In the genomic region with DNA sequence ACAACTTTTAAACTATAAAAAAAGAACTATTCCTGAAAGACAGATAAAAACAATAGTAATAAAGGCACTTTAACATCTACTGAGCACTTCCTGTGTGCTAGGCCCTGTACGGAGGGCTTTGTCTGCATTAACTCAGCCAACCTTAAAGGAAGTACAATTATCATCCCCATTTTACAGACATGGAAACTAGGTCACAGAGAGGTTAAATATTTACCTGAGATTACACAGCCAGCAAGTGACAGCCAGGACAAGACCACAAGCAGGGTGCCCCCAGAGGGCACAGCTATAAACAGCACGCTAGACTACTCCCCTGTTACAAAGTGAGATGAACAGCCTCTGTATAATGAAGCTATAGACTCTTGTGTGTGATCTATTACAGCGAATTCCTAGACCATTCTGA, we compare ENCODE assay signal across 10 cellular contexts.
DNase-seq lines count a peak whose midpoint lies in the region; TF ChIP-seq lines count a peak whose summit lies in the region.
"Had no signal": no experiment of that assay in that cellular context is flagged by ENCODE, and none has a peak within 500 bp of the region (broad histone marks: within the 10 kb centered on the region; RNA-seq: fewer than 3 reads in every experiment).

No MANE protein-coding gene starts in this region.

- H3K27ac ChIP-seq in 22Rv1, result no peak overlapping the region

- TF ChIP-seq CTCF in 22Rv1 (IDR thresholded peaks at IDR 0.05) (peak; percentile 36; the same call in 1 of the 2 replicates), GM12872 (IDR thresholded peaks at IDR 0.05; ENCODE audit: insufficient read depth, low read depth, low read length) (peak; percentile 65), NB4 (IDR thresholded peaks at IDR 0.05; ENCODE audit: low read depth, low read length) (peak; percentile 39), choroid plexus epithelial cell (conservative IDR thresholded peaks at IDR 0.05; ENCODE audit: low read depth, low read length) (peak; percentile 32)

- DNase-seq in NB4 (ENCODE audit: low read depth) (peak; percentile 22), choroid plexus epithelial cell (ENCODE audit: low read depth) (no peak), NCI-H187 (lab: John Stamatoyannopoulos, UW) (no peak)
- DNase-seq in stimulated activated CD8-positive, alpha-beta memory T cell treated with anti-CD3 and anti-CD28 coated beads, Interleukin-4, amount 100 ng/mL, for 48 hours, result no peak
- no peak for DNase-seq in activated CD4-positive, CD25-positive, alpha-beta regulatory T cell treated with anti-CD3 and anti-CD28 coated beads, Interleukin-2, amount 50 U/mL, for 72 hours
- DNase-seq in activated effector memory CD4-positive, alpha-beta T cell treated with anti-CD3 and anti-CD28 coated beads, Interleukin-2, amount 50 U/mL, for 16 hours, result no peak
- DNase-seq: activated CD4-positive, alpha-beta T cell treated with anti-CD3 and anti-CD28 coated beads, Interleukin-2, amount 10 ng/mL, durations not matched to agents 7 days and 5 days; MV-4-11 had no signal

- H3K4me3 ChIP-seq in NB4 (ENCODE audit: low read depth, low read length) (no peak overlapping the region), choroid plexus epithelial cell (ENCODE audit: low read depth, low read length) (no peak overlapping the region)

- no peak for TF ChIP-seq POLR2A in NB4 (IDR thresholded peaks at IDR 0.05; ENCODE audit: extremely low read depth, insufficient read length)
